ENCODE assay signal across 18 cellular contexts in genomic region chr9:129100383-129101169, GRCh38. TPM values are rescaled to one million over a fixed set of nuclear protein-coding genes. Genes with fewer than 3 reads are reported as not detected.
A peak's percentile ranks its signal among the peaks of the same experiment; 100 is the strongest.
DNase-seq lines count a peak whose midpoint lies in the region; ATAC-seq, FAIRE-seq and TF ChIP-seq lines count a peak whose summit lies in the region.
"Had no signal": no experiment of that assay in that cellular context is flagged by ENCODE, and none has a peak within 500 bp of the region (broad histone marks: within the 10 kb centered on the region; RNA-seq: fewer than 3 reads in every experiment).

No MANE protein-coding gene starts in this region.

- POLR2A ChIA-PET in H1 (lab: Charles Lee; ENCODE audit: partially characterized antibody): interaction anchor here (1.3 to 2.2 kb wide), 4 partner anchors 8 to 40 kb away, joined by 3 to 7 read pairs (median 4); partner anchors contain the start of gene PTPA

- H3K4ac ChIP-seq in H1 (replicated peaks; ENCODE audit: insufficient read length, low read depth, low read length) (no peak overlapping the region), mesenchymal stem cell (ENCODE audit: low read depth in 1 of 2, low read length in 2 of 2) (no peak overlapping the region), trophoblast cell (ENCODE audit: low read depth, low read length) (no peak overlapping the region)

- no peak overlapping the region for H2BK20ac ChIP-seq in H1 (ENCODE audit: low read length)

- peak overlapping the region; percentile 83 for H4K8ac ChIP-seq in H1 (ENCODE audit: extremely low read depth, insufficient read depth, low read length)
- peak overlapping the region; percentile 3 for H4K8ac ChIP-seq in mesenchymal stem cell (ENCODE audit: low read length)
- H4K8ac ChIP-seq in trophoblast cell (ENCODE audit: low read depth, low read length): no peak overlapping the region

- H4K12ac ChIP-seq in trophoblast cell (ENCODE audit: low read depth, low read length): no peak overlapping the region

- H3K14ac ChIP-seq in H1 (ENCODE audit: insufficient read length) (no peak overlapping the region), mesenchymal stem cell (ENCODE audit: low read length in 2 of 2) (no peak overlapping the region), trophoblast cell (ENCODE audit: low read length) (no peak overlapping the region)

- CTCF ChIA-PET in H1 (lab: Charles Lee; ENCODE audit: partially characterized antibody): interaction anchor here (0.8 to 2.5 kb wide), 6 partner anchors 10 to 51 kb away, joined by 3 to 9 read pairs (median 3); no protein-coding TSS in a partner anchor

- H2AK5ac ChIP-seq in H1 (ENCODE audit: low read depth, low read length) (no peak overlapping the region; the same call in 1 of the 2 replicates), mesenchymal stem cell (ENCODE audit: low read length, severe bottlenecking) (no peak overlapping the region), trophoblast cell (ENCODE audit: low read length) (no peak overlapping the region)

- TF ChIP-seq POLR2A in H1 (IDR thresholded peaks at IDR 0.05; ENCODE audit: control extremely low read depth in 1 of 2, low read depth in 2 of 2, low read length in 2 of 2): no peak

- no peak for TF ChIP-seq EP300 in H1 (IDR thresholded peaks at IDR 0.05; ENCODE audit: borderline replicate concordance in 1 of 2, low read depth in 2 of 2, low read length in 2 of 2)

- DNase-seq in COLO668 (lab: John Stamatoyannopoulos, UW; ENCODE audit: unreplicated experiment) (peak; percentile 19), NCI-H69 (lab: John Stamatoyannopoulos, UW) (peak; percentile 70), H1 (ENCODE audit: low read depth in 1 of 2, low spot score in 2 of 2) (no peak), mesenchymal stem cell (no peak), HK-2 (ENCODE audit: unreplicated experiment) (no peak), trophoblast cell (no peak)
- DNase-seq: AML-193; CD4-positive, alpha-beta T cell; DND-41; GOT3; Kasumi-1; NCI-H1417; NCI-H2029 treated with DMSO at 0.1 percent for 48 hours; NCI-H226; NCI-H526 treated with DMSO at 0.1 percent for 48 hours; Peyer's patch had no signal

- H3K23ac ChIP-seq in H1 (ENCODE audit: insufficient read length): no peak overlapping the region
- H3K23ac ChIP-seq in mesenchymal stem cell (ENCODE audit: low read length in 2 of 2): no peak overlapping the region
- H3K23ac ChIP-seq in trophoblast cell (ENCODE audit: low read length): no peak overlapping the region

- peak; percentile 20 to 39; a peak in 3 of 4 replicates for TF ChIP-seq RAD21 in H1 (IDR thresholded peaks at IDR 0.05 in 1 of 2, conservative IDR thresholded peaks at IDR 0.05 in 1 of 2; ENCODE audit: low read depth in 2 of 2, low read length in 2 of 2)

- H3K36me3 ChIP-seq in H1 (ENCODE audit: control insufficient read depth in 2 of 4, insufficient read depth in 4 of 4, low read length in 3 of 4): no peaks in the 10 kb centered on the region
- peaks cover 45 to 65% of the 10 kb centered on the region in 2 experiments for H3K36me3 ChIP-seq in mesenchymal stem cell (ENCODE audit: control insufficient read depth in 1 of 2, insufficient read depth in 2 of 2, low read depth in 1 of 2, low read length in 2 of 2)
- peaks cover 4 to 7% of the 10 kb centered on the region in 2 experiments for H3K36me3 ChIP-seq in trophoblast cell (ENCODE audit: control insufficient read depth in 1 of 2, insufficient read depth in 2 of 2, low read length in 2 of 2)

- H2BK12ac ChIP-seq in H1 (ENCODE audit: low read depth, low read length): no peak overlapping the region
- H2BK12ac ChIP-seq in mesenchymal stem cell (ENCODE audit: low read length in 2 of 2): no peak overlapping the region
- H2BK12ac ChIP-seq in trophoblast cell (ENCODE audit: low read length): no peak overlapping the region

- H3K27me3 ChIP-seq in H1 (replicated peaks in 1 of 4; ENCODE audit: control insufficient read depth in 3 of 4, extremely low read depth in 1 of 4, insufficient read depth in 3 of 4, low read length in 3 of 4) (peaks cover 0 to 6% (median 4%) of the 10 kb centered on the region in 4 experiments; a peak in 4 of 7 replicates), mesenchymal stem cell (ENCODE audit: control insufficient read depth in 1 of 2, insufficient read depth in 1 of 2, low read length in 2 of 2) (no peaks in the 10 kb centered on the region), trophoblast cell (ENCODE audit: insufficient read depth, low read length) (no peaks in the 10 kb centered on the region)
- H3K27me3 ChIP-seq: Peyer's patch had no signal

- H3K4me2 ChIP-seq in H1 (ENCODE audit: insufficient read depth in 1 of 2, low read depth in 2 of 2, low read length in 2 of 2): no peak overlapping the region
- no peak overlapping the region for H3K4me2 ChIP-seq in mesenchymal stem cell (ENCODE audit: low read length, poor library complexity, severe bottlenecking)
- no peak overlapping the region for H3K4me2 ChIP-seq in trophoblast cell (ENCODE audit: low read length)

- H2AFZ ChIP-seq in H1 (ENCODE audit: low read length) (no peak overlapping the region), mesenchymal stem cell (ENCODE audit: low read depth, low read length) (no peak overlapping the region), trophoblast cell (ENCODE audit: insufficient read depth, low read length, poor library complexity) (no peak overlapping the region)

- peak overlapping the region; percentile 6 for H4K5ac ChIP-seq in H1 (ENCODE audit: insufficient read length, low read depth, low read length)

- TF ChIP-seq CTCF in H1 (IDR thresholded peaks at IDR 0.05; ENCODE audit: control extremely low read depth in 1 of 3, insufficient read depth in 1 of 3, low read depth in 1 of 3, low read length in 3 of 3): peak in 2 of 3 experiments; percentile 34 to 59; a peak in 3 of 4 replicates

- H3K79me1 ChIP-seq in H1 (ENCODE audit: low read depth, low read length): no peaks in the 10 kb centered on the region
- H3K79me1 ChIP-seq in mesenchymal stem cell (replicated peaks; ENCODE audit: low read length, poor library complexity, severe bottlenecking): no peaks in the 10 kb centered on the region
- peaks cover 3% of the 10 kb centered on the region for H3K79me1 ChIP-seq in trophoblast cell (ENCODE audit: low read length)

- H4K20me1 ChIP-seq in H1 (replicated peaks in 1 of 2; ENCODE audit: control insufficient read depth in 1 of 2, insufficient read depth in 2 of 2, low read length in 2 of 2): no peaks in the 10 kb centered on the region

- H3K4me1 ChIP-seq in H1 (replicated peaks in 1 of 4; ENCODE audit: control insufficient read depth in 3 of 4, insufficient read depth in 4 of 4, low read length in 3 of 4) (peaks cover 0 to 5% (median 1%) of the 10 kb centered on the region in 4 experiments; a peak in 2 of 7 replicates), mesenchymal stem cell (ENCODE audit: control insufficient read depth, insufficient read depth, low read depth, low read length) (peaks cover 8% of the 10 kb centered on the region), trophoblast cell (ENCODE audit: control insufficient read depth in 1 of 2, insufficient read depth in 2 of 2, low read length in 2 of 2) (peaks cover 7% of the 10 kb centered on the region in 2 experiments)
- H3K4me1 ChIP-seq: Peyer's patch had no signal

- no peak overlapping the region for H3K9ac ChIP-seq in H1 (replicated peaks in 1 of 4; ENCODE audit: extremely low read depth in 1 of 4, low read depth in 3 of 4, low read length in 3 of 4)
- H3K9ac ChIP-seq in mesenchymal stem cell (ENCODE audit: low read length): no peak overlapping the region
- H3K9ac ChIP-seq in trophoblast cell (ENCODE audit: low read length): no peak overlapping the region

- H2BK120ac ChIP-seq in H1 (replicated peaks; ENCODE audit: low read depth, low read length) (no peak overlapping the region), mesenchymal stem cell (ENCODE audit: low read depth, low read length) (no peak overlapping the region), trophoblast cell (ENCODE audit: insufficient read depth, low read length, poor library complexity) (no peak overlapping the region)

- ATAC-seq in HG02884 (IDR thresholded peaks at IDR 0.05; ENCODE audit: unreplicated experiment): no peak

- 81% methylated on average over 28 of the region's 28 CpGs; no CpG with 5 or more reads in 1 of the 2 experiments for WGBS in H1 (ENCODE audit: extremely low coverage in 1 of 2, insufficient coverage in 1 of 2, insufficient read length in 1 of 2, insufficient replicate concordance in 2 of 2, low coverage in 1 of 2, low lambda C conversion rate in 2 of 2, missing lambda C conversion rate in 1 of 2), 2 experiments
- 60% methylated on average over 27 of the region's 28 CpGs for WGBS in mesenchymal stem cell
- no CpG with 5 or more reads among the region's 28 CpGs for WGBS in trophoblast cell (ENCODE audit: extremely low coverage, insufficient coverage, insufficient read length)

- FAIRE-seq in H1 (lab: Jason Lieb, UNC): no peak
- FAIRE-seq: D721Med had no signal

- H3K23me2 ChIP-seq in H1 (ENCODE audit: low read depth, low read length): no peaks in the 10 kb centered on the region

- H3K18ac ChIP-seq in H1 (ENCODE audit: extremely low read depth, low read length): no peak overlapping the region
- no peak overlapping the region for H3K18ac ChIP-seq in mesenchymal stem cell (ENCODE audit: low read depth in 1 of 2, low read length in 2 of 2)
- no peak overlapping the region for H3K18ac ChIP-seq in trophoblast cell (ENCODE audit: low read length)

- H3K27ac ChIP-seq in H1 (ENCODE audit: low read depth, low read length): no peak overlapping the region
- no peak overlapping the region for H3K27ac ChIP-seq in mesenchymal stem cell (ENCODE audit: low read length, poor library complexity, severe bottlenecking)
- no peak overlapping the region for H3K27ac ChIP-seq in trophoblast cell (ENCODE audit: low read depth, low read length)
- H3K27ac ChIP-seq: Peyer's patch had no signal

- H2BK15ac ChIP-seq in H1 (ENCODE audit: low read length): peak overlapping the region; percentile 72; the same call in 1 of the 2 replicates
- H2BK15ac ChIP-seq in mesenchymal stem cell (ENCODE audit: low read depth, poor library complexity, severe bottlenecking): no peak overlapping the region

- H3K79me2 ChIP-seq in H1 (ENCODE audit: control insufficient read depth in 1 of 2, insufficient read depth in 2 of 2, low read length in 2 of 2): no peaks in the 10 kb centered on the region
- H3K79me2 ChIP-seq in trophoblast cell (ENCODE audit: control insufficient read depth, insufficient read depth, low read length, poor library complexity): no peaks in the 10 kb centered on the region

- no peak overlapping the region for H3K56ac ChIP-seq in H1 (replicated peaks; ENCODE audit: insufficient read length, low read depth, low read length)

- H3K9me3 ChIP-seq in H1 (ENCODE audit: insufficient read depth in 2 of 2, low read depth in 1 of 2, low read length in 1 of 2) (no peaks in the 10 kb centered on the region), mesenchymal stem cell (ENCODE audit: control insufficient read depth, low read length) (no peaks in the 10 kb centered on the region), trophoblast cell (ENCODE audit: insufficient read depth, low read depth, low read length) (no peaks in the 10 kb centered on the region)
- H3K9me3 ChIP-seq: Peyer's patch had no signal

- H2BK5ac ChIP-seq in H1 (ENCODE audit: low read depth, low read length): no peak overlapping the region
- no peak overlapping the region for H2BK5ac ChIP-seq in mesenchymal stem cell (ENCODE audit: low read depth, low read length, poor library complexity, severe bottlenecking)
- H2BK5ac ChIP-seq in trophoblast cell (ENCODE audit: low read depth, low read length, poor library complexity): no peak overlapping the region

- H3K4me3 ChIP-seq in H1 (ENCODE audit: extremely low read depth in 1 of 4, insufficient read depth in 2 of 4, low read depth in 3 of 4, low read length in 4 of 4) (no peak overlapping the region), mesenchymal stem cell (ENCODE audit: insufficient read depth in 1 of 2, low read depth in 1 of 2, low read length in 2 of 2) (no peak overlapping the region), trophoblast cell (ENCODE audit: low read depth, low read length) (no peak overlapping the region)
- H3K4me3 ChIP-seq: Peyer's patch had no signal

- no peak overlapping the region for H4K91ac ChIP-seq in H1 (replicated peaks; ENCODE audit: insufficient read length, low read length)
- peak overlapping the region; percentile 71 for H4K91ac ChIP-seq in mesenchymal stem cell (ENCODE audit: low read length)
- H4K91ac ChIP-seq in trophoblast cell (ENCODE audit: low read depth, low read length): no peak overlapping the region

RNA-seq across cellular contexts. Expression of gene CRAT, which starts 10.0 kb away (rescaled TPM):
- total RNA-seq in H1 (2021; fragmentation: NEBNext Ultra II Directional; extraction: Animal tissue kit (Norgen Biotek cat#: 25700)): 7.2 and 8.2 TPM in 2 replicates
- 17.3 and 25.5 TPM in 2 replicates for polyA plus RNA-seq in H1 (2011; rRNA removed)
- 9.3 TPM for polyA plus RNA-seq in H1 (2011; cell fraction: cytosol; rRNA removed)
- 18.3 TPM for polyA plus RNA-seq in H1 (2011; cell fraction: nucleus; rRNA removed)
- polyA plus RNA-seq in H1 (2012, experiment 1 of 2): 6.8 to 14.2 TPM (median 11.5 TPM) in 4 replicates
- 10.0 TPM for polyA plus RNA-seq in H1 (2012, experiment 2 of 2)
- polyA plus RNA-seq in H1 (2013, experiment 1 of 2): 6.5 TPM
- polyA plus RNA-seq in H1 (2013, experiment 2 of 2): 5.5 TPM
- polyA minus RNA-seq in H1 (2011; rRNA and poly(A)+ RNA removed): 7.9 and 9.6 TPM in 2 replicates
- 7.9 TPM for polyA minus RNA-seq in H1 (2011; cell fraction: cytosol; rRNA and poly(A)+ RNA removed)
- polyA minus RNA-seq in H1 (2011; cell fraction: nucleus; rRNA and poly(A)+ RNA removed): 5.3 TPM
- polyA plus RNA-seq in mesenchymal stem cell (2013, experiment 1 of 2): 22.6 TPM
- polyA plus RNA-seq in mesenchymal stem cell (2013, experiment 2 of 2): 22.5 TPM
- 13.3 and 13.9 TPM in 2 replicates for polyA plus RNA-seq in trophoblast cell (2013)

RNA-seq across cellular contexts. Expression of gene PTPA, which starts 10.6 kb away (rescaled TPM):
- 145 and 156 TPM in 2 replicates for total RNA-seq in H1 (2021; fragmentation: NEBNext Ultra II Directional; extraction: Animal tissue kit (Norgen Biotek cat#: 25700))
- 114 and 158 TPM in 2 replicates for polyA plus RNA-seq in H1 (2011; rRNA removed)
- polyA plus RNA-seq in H1 (2011; cell fraction: cytosol; rRNA removed): 152 TPM
- 155 TPM for polyA plus RNA-seq in H1 (2011; cell fraction: nucleus; rRNA removed)
- polyA plus RNA-seq in H1 (2012, experiment 1 of 2): 115 to 156 TPM (median 139 TPM) in 4 replicates
- polyA plus RNA-seq in H1 (2012, experiment 2 of 2): 167 TPM
- polyA plus RNA-seq in H1 (2013, experiment 1 of 2): 80.6 TPM
- polyA plus RNA-seq in H1 (2013, experiment 2 of 2): 76.5 TPM
- polyA minus RNA-seq in H1 (2011; rRNA and poly(A)+ RNA removed): 144 and 187 TPM in 2 replicates
- 83.3 TPM for polyA minus RNA-seq in H1 (2011; cell fraction: cytosol; rRNA and poly(A)+ RNA removed)
- polyA minus RNA-seq in H1 (2011; cell fraction: nucleus; rRNA and poly(A)+ RNA removed): 60.0 TPM
- polyA plus RNA-seq in mesenchymal stem cell (2013, experiment 1 of 2): 106 TPM
- 99.4 TPM for polyA plus RNA-seq in mesenchymal stem cell (2013, experiment 2 of 2)
- polyA plus RNA-seq in trophoblast cell (2013): 62.5 and 63.2 TPM in 2 replicates

RNA-seq across cellular contexts. Expression of gene DOLPP1, which starts 19.7 kb away (rescaled TPM):
- total RNA-seq in H1 (2021; fragmentation: NEBNext Ultra II Directional; extraction: Animal tissue kit (Norgen Biotek cat#: 25700)): 36.0 and 38.8 TPM in 2 replicates
- polyA plus RNA-seq in H1 (2011; rRNA removed): 45.3 and 56.0 TPM in 2 replicates
- 43.8 TPM for polyA plus RNA-seq in H1 (2011; cell fraction: cytosol; rRNA removed)
- 56.1 TPM for polyA plus RNA-seq in H1 (2011; cell fraction: nucleus; rRNA removed)
- 20.0 to 27.5 TPM (median 25.5 TPM) in 4 replicates for polyA plus RNA-seq in H1 (2012, experiment 1 of 2)
- 37.9 TPM for polyA plus RNA-seq in H1 (2012, experiment 2 of 2)
- 52.3 TPM for polyA plus RNA-seq in H1 (2013, experiment 1 of 2)
- 56.7 TPM for polyA plus RNA-seq in H1 (2013, experiment 2 of 2)
- 34.8 and 38.2 TPM in 2 replicates for polyA minus RNA-seq in H1 (2011; rRNA and poly(A)+ RNA removed)
- 15.0 TPM for polyA minus RNA-seq in H1 (2011; cell fraction: cytosol; rRNA and poly(A)+ RNA removed)
- 17.3 TPM for polyA minus RNA-seq in H1 (2011; cell fraction: nucleus; rRNA and poly(A)+ RNA removed)
- polyA plus RNA-seq in mesenchymal stem cell (2013, experiment 1 of 2): 14.0 TPM
- polyA plus RNA-seq in mesenchymal stem cell (2013, experiment 2 of 2): 13.7 TPM
- polyA plus RNA-seq in trophoblast cell (2013): 25.6 and 29.1 TPM in 2 replicates

Comparison
In these comparisons a context has a peak if more than half of its experiments do, and no peak if none do; other contexts are left out.
1. DNase-seq: peak in COLO668 (single experiment) and NCI-H69 (single experiment); none in H1 (0 of 2), mesenchymal stem cell (single experiment), HK-2 (single experiment) and trophoblast cell (0 of 2).